10 cellular contexts compared by ENCODE assay signal in genomic region chr21:25997788-25998611, GRCh38.
DNase-seq lines count a peak whose midpoint lies in the region; ATAC-seq and TF ChIP-seq lines count a peak whose summit lies in the region.
"Had no signal": no experiment of that assay in that cellular context is flagged by ENCODE, and none has a peak within 500 bp of the region (broad histone marks: within the 10 kb centered on the region; RNA-seq: fewer than 3 reads in every experiment).

No MANE protein-coding gene starts in this region.

- H3K9me3 ChIP-seq in suprapubic skin: no peaks in the 10 kb centered on the region

- 80% methylated on average over 4 of the region's 4 CpGs for WGBS in suprapubic skin

- no peak overlapping the region for H3K4me3 Mint-ChIP-seq in chondrocyte (ENCODE audit: unreplicated experiment)

- peaks cover 31% of the 10 kb centered on the region for H3K36me3 ChIP-seq in suprapubic skin

- no peak for TF ChIP-seq POLR2A in suprapubic skin (IDR thresholded peaks at IDR 0.05)

- TF ChIP-seq CTCF in chondrocyte (IDR thresholded peaks at IDR 0.05) (no peak), suprapubic skin (IDR thresholded peaks at IDR 0.05) (no peak)

- H3K36me3 Mint-ChIP-seq in chondrocyte (ENCODE audit: low read depth): peaks cover 12% of the 10 kb centered on the region
- H3K36me3 Mint-ChIP-seq: activated naive CD4-positive, alpha-beta T cell treated with anti-CD3 and anti-CD28 coated beads, Interleukin-2, amount 50 U/mL, for 72 hours had no signal

- H3K9me3 Mint-ChIP-seq in chondrocyte (ENCODE audit: low read depth): no peaks in the 10 kb centered on the region
- H3K9me3 Mint-ChIP-seq: activated naive CD4-positive, alpha-beta T cell treated with anti-CD3 and anti-CD28 coated beads, Interleukin-2, amount 50 U/mL, for 72 hours had no signal

- H3K4me3 ChIP-seq in suprapubic skin: no peak overlapping the region

- H3K27ac Mint-ChIP-seq in chondrocyte (ENCODE audit: unreplicated experiment): no peak overlapping the region
- H3K27ac Mint-ChIP-seq: activated naive CD4-positive, alpha-beta T cell treated with anti-CD3 and anti-CD28 coated beads, Interleukin-2, amount 50 U/mL, for 72 hours had no signal

- H3K27ac ChIP-seq in caudate nucleus (ENCODE audit: low read depth, low read length) (peak overlapping the region; percentile 91), suprapubic skin (no peak overlapping the region)

- H3K4me1 ChIP-seq in suprapubic skin: peaks cover 5% of the 10 kb centered on the region

- peak; percentile 92 for DNase-seq in DMS153 treated with DMSO at 0.1 percent for 48 hours (lab: John Stamatoyannopoulos, UW; ENCODE audit: unreplicated experiment)
- peak; percentile 83 for DNase-seq in NCI-H2081 treated with DMSO at 0.1 percent for 48 hours (lab: John Stamatoyannopoulos, UW)
- peak in 29 of 61 donors; percentile 3 to 78 (median 40) for DNase-seq in caudate nucleus (lab: John Stamatoyannopoulos, UW)
- DNase-seq in medulla oblongata (ENCODE audit: extremely low spot score): peak; percentile 92
- DNase-seq in chondrocyte (ENCODE audit: low spot score): no peak
- no peak for DNase-seq in T-helper 9 cell
- no peak for DNase-seq in suprapubic skin (ENCODE audit: low spot score in 2 of 2)
- DNase-seq: T1000 had no signal

- H3K4me1 Mint-ChIP-seq in chondrocyte (ENCODE audit: low read depth): peaks cover 19% of the 10 kb centered on the region

- H3K27me3 Mint-ChIP-seq in chondrocyte (ENCODE audit: low read depth): no peaks in the 10 kb centered on the region

- no peak for TF ChIP-seq EP300 in suprapubic skin (IDR thresholded peaks at IDR 0.05)

- no peak for ATAC-seq in GM18867 (IDR thresholded peaks at IDR 0.05; ENCODE audit: unreplicated experiment)
- ATAC-seq: activated naive CD4-positive, alpha-beta T cell treated with anti-CD3 and anti-CD28 coated beads, Interleukin-2, amount 50 U/mL, for 72 hours had no signal

- H3K27me3 ChIP-seq in suprapubic skin: no peaks in the 10 kb centered on the region

Comparison
In these comparisons a context has a peak if more than half of its experiments do, and no peak if none do; other contexts are left out.
1. DNase-seq: peak in DMS153 treated with DMSO at 0.1 percent for 48 hours (single experiment), NCI-H2081 treated with DMSO at 0.1 percent for 48 hours (single experiment) and medulla oblongata (single experiment); none in chondrocyte (single experiment), T-helper 9 cell (single experiment) and suprapubic skin (0 of 2).